ENCODE assay signal across 1 cellular context in genomic region chr4:159349332-159349731, GRCh38.
A peak's percentile ranks its signal among the peaks of the same experiment; 100 is the strongest.
TF ChIP-seq lines count a peak whose summit lies in the region.

No MANE protein-coding gene starts in this region.

TF ChIP-seq in K562, 482 proteins besides CTCF, POLR2A, EP300 and RAD21 (continued from another document):
- TF ChIP-seq HNRNPK (IDR thresholded peaks at IDR 0.05; ENCODE audit: low read depth, low read length, poor library complexity, severe bottlenecking) (no peak), MED1 (CRISPR knock-in tag; IDR thresholded peaks at IDR 0.05; ENCODE audit: borderline replicate concordance) (no peak), GABPA (tag; conservative IDR thresholded peaks at IDR 0.05; ENCODE audit: low read depth) (no peak), RBFOX2 (IDR thresholded peaks at IDR 0.05; ENCODE audit: low read depth, low read length) (no peak), ELF1 (tag; IDR thresholded peaks at IDR 0.05) (0 out of 2 replicates have a peak, but pooled peaks have one; percentile 37), C11orf30 (IDR thresholded peaks at IDR 0.05; ENCODE audit: low read depth) (peak; percentile 72), EP400 (IDR thresholded peaks at IDR 0.05) (peak; percentile 27; the same call in 1 of the 2 replicates), ZNF316 (IDR thresholded peaks at IDR 0.05) (peak; percentile 68), MAFG (tag; conservative IDR thresholded peaks at IDR 0.05) (peak; percentile 56), SPI1 (IDR thresholded peaks at IDR 0.05; ENCODE audit: borderline replicate concordance, low read depth, low read length) (peak; percentile 83), L3MBTL2 (IDR thresholded peaks at IDR 0.05) (peak; percentile 41; the same call in 1 of the 2 replicates), TAF9B (IDR thresholded peaks at IDR 0.05; ENCODE audit: partially characterized antibody) (no peak), MYC (IDR thresholded peaks at IDR 0.05; ENCODE audit: low read depth, low read length) (peak; percentile 74), MYC (CRISPR knock-in tag; IDR thresholded peaks at IDR 0.05; ENCODE audit: borderline replicate concordance, low read depth) (no peak), HEY1 (CRISPR knock-in tag; IDR thresholded peaks at IDR 0.05; ENCODE audit: borderline replicate concordance) (no peak), NFE2 (IDR thresholded peaks at IDR 0.05; ENCODE audit: low read depth) (peak; percentile 83), MEF2A (IDR thresholded peaks at IDR 0.05; ENCODE audit: control insufficient read depth, low read depth, low read length) (no peak), SMARCE1 (IDR thresholded peaks at IDR 0.05) (no peak), ZNF232 (CRISPR knock-in tag; IDR thresholded peaks at IDR 0.05) (no peak), PHF20 (IDR thresholded peaks at IDR 0.05; ENCODE audit: partially characterized antibody) (no peak), ZNF592 (IDR thresholded peaks at IDR 0.05) (0 out of 2 replicates have a peak, but pooled peaks have one; percentile 35), MNT (conservative IDR thresholded peaks at IDR 0.05) (peak; percentile 35 to 39; a peak in 2 of 4 replicates), BHLHE40 (IDR thresholded peaks at IDR 0.05; ENCODE audit: low read length) (0 out of 2 replicates have a peak, but pooled peaks have one; percentile 26), USF1 (CRISPR knock-in tag; IDR thresholded peaks at IDR 0.05) (no peak), SMC3 (conservative IDR thresholded peaks at IDR 0.05; ENCODE audit: insufficient read depth, low read depth, low read length) (no peak), KAT7 (CRISPR knock-in tag; IDR thresholded peaks at IDR 0.05; ENCODE audit: borderline replicate concordance) (no peak), CBFA2T3 (IDR thresholded peaks at IDR 0.05) (no peak)
